In the genomic region with DNA sequence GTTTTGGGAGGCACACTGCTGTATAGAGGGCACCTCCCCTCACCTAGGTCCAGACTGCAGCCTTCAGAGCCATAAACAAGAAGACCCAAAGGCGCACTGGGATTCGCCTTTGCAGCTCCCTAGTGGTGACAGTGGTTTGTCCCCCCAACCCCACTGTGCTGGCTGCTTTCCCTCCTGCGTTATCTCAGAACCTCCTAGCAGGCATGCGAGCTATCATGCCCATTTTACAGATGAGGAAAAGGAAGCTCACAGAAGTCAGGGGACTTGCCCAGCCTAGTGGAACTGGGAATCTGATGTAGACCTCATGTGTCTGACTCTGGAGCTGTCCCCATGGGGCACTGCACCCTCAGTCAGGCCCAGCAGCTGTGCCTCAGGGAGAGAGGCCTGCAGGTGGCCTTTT, we compare ENCODE assay signal across 28 cellular contexts.
"Had no signal": no experiment of that assay in that cellular context is flagged by ENCODE, and none has a peak within 500 bp of the region (broad histone marks: within the 10 kb centered on the region; RNA-seq: fewer than 3 reads in every experiment).

No MANE protein-coding gene starts in this region.

- DNase-seq: activated CD4-positive, alpha-beta memory T cell treated with anti-CD3 and anti-CD28 coated beads, Interleukin-2, amount 10 ng/mL, durations not matched to agents 7 days and 5 days; activated CD4-positive, alpha-beta T cell treated with anti-CD3 and anti-CD28 coated beads, Interleukin-2, amount 10 ng/mL, durations not matched to agents 24 days and 14 days; activated T-cell treated with anti-CD3 and anti-CD28 coated beads, Interleukin-2, amount 50 U/mL, for 72 hours; brain microvascular endothelial cell; caudate nucleus; dermis blood vessel endothelial cell; effector CD8-positive, alpha-beta T cell; erythroblast; foreskin fibroblast; heart right ventricle; left colon; natural killer cell; psoas muscle; stimulated activated CD4-positive, alpha-beta T cell treated with anti-CD3 and anti-CD28 coated beads, Interleukin-12 subunit alpha, Interleukin-12 subunit beta, amount 100 ng/mL, for 4 hours; stimulated activated CD4-positive, alpha-beta T cell treated with anti-CD3 and anti-CD28 coated beads, Interleukin-4, amount 100 ng/mL, for 4 hours; stimulated activated naive CD8-positive, alpha-beta T cell treated with anti-CD3 and anti-CD28 coated beads, Interleukin-15, amount 100 ng/mL, for 72 hours; uterus had no signal

- H3K4me1 Mint-ChIP-seq: mesothelial cell of epicardium had no signal

- H3K4me3 Mint-ChIP-seq: activated CD4-positive, alpha-beta memory T cell treated with anti-CD3 and anti-CD28 coated beads, Interleukin-2, amount 10 ng/mL, durations not matched to agents 7 days and 5 days; activated CD4-positive, alpha-beta T cell treated with anti-CD3 and anti-CD28 coated beads, Interleukin-2, amount 10 ng/mL, durations not matched to agents 24 days and 14 days; activated T-cell treated with anti-CD3 and anti-CD28 coated beads, Interleukin-2, amount 50 U/mL, for 72 hours; mesothelial cell of epicardium; natural killer cell; stimulated activated naive CD8-positive, alpha-beta T cell treated with anti-CD3 and anti-CD28 coated beads, Interleukin-15, amount 100 ng/mL, for 72 hours; T-helper 1 cell treated with Interleukin-12 subunit alpha and Interleukin-12 subunit beta and Interleukin-4 antibody, amounts not matched to agents 30 μg/mL and 1 μg/mL, for 36 hours had no signal

- H3K27ac ChIP-seq: ascending aorta, brain microvascular endothelial cell, heart right ventricle, neutrophil, ovary, psoas muscle, right atrium auricular region, tibial nerve, uterus, VCaP had no signal

- H3K27me3 Mint-ChIP-seq: activated CD4-positive, alpha-beta memory T cell treated with anti-CD3 and anti-CD28 coated beads, Interleukin-2, amount 10 ng/mL, durations not matched to agents 7 days and 5 days; activated CD4-positive, alpha-beta T cell treated with anti-CD3 and anti-CD28 coated beads, Interleukin-2, amount 10 ng/mL, durations not matched to agents 24 days and 14 days; stimulated activated naive CD8-positive, alpha-beta T cell treated with anti-CD3 and anti-CD28 coated beads, Interleukin-15, amount 100 ng/mL, for 72 hours had no signal

- H3K4me1 ChIP-seq: psoas muscle, right atrium auricular region had no signal

- H3K36me3 ChIP-seq: ovary, uterus had no signal

- H3K9me3 Mint-ChIP-seq: activated CD4-positive, alpha-beta memory T cell treated with anti-CD3 and anti-CD28 coated beads, Interleukin-2, amount 10 ng/mL, durations not matched to agents 7 days and 5 days; activated CD4-positive, alpha-beta T cell treated with anti-CD3 and anti-CD28 coated beads, Interleukin-2, amount 10 ng/mL, durations not matched to agents 24 days and 14 days; activated naive CD4-positive, alpha-beta T cell treated with anti-CD3 and anti-CD28 coated beads, Interleukin-2, amount 50 U/mL, for 72 hours; activated T-cell treated with anti-CD3 and anti-CD28 coated beads, Interleukin-2, amount 50 U/mL, for 72 hours; mesothelial cell of epicardium; natural killer cell; stimulated activated naive CD8-positive, alpha-beta T cell treated with anti-CD3 and anti-CD28 coated beads, Interleukin-15, amount 100 ng/mL, for 72 hours; T-helper 1 cell treated with Interleukin-12 subunit alpha and Interleukin-12 subunit beta and Interleukin-4 antibody, amounts not matched to agents 30 μg/mL and 1 μg/mL, for 36 hours had no signal

- H3K27me3 ChIP-seq: ascending aorta, brain microvascular endothelial cell, heart right ventricle, neutrophil, ovary, right atrium auricular region, tibial nerve, uterus had no signal

- H3K27ac Mint-ChIP-seq: activated CD4-positive, alpha-beta memory T cell treated with anti-CD3 and anti-CD28 coated beads, Interleukin-2, amount 10 ng/mL, durations not matched to agents 7 days and 5 days; activated CD4-positive, alpha-beta T cell treated with anti-CD3 and anti-CD28 coated beads, Interleukin-2, amount 10 ng/mL, durations not matched to agents 24 days and 14 days; activated naive CD4-positive, alpha-beta T cell treated with anti-CD3 and anti-CD28 coated beads, Interleukin-2, amount 50 U/mL, for 72 hours; activated T-cell treated with anti-CD3 and anti-CD28 coated beads, Interleukin-2, amount 50 U/mL, for 72 hours; mesothelial cell of epicardium; natural killer cell; stimulated activated naive CD8-positive, alpha-beta T cell treated with anti-CD3 and anti-CD28 coated beads, Interleukin-15, amount 100 ng/mL, for 72 hours; T-helper 1 cell treated with Interleukin-12 subunit alpha and Interleukin-12 subunit beta and Interleukin-4 antibody, amounts not matched to agents 30 μg/mL and 1 μg/mL, for 36 hours had no signal

- ATAC-seq: activated CD4-positive, CD25-positive, alpha-beta regulatory T cell treated with anti-CD3 and anti-CD28 coated beads, Interleukin-2, amount 50 U/mL, for 24 hours; activated naive CD4-positive, alpha-beta T cell treated with anti-CD3 and anti-CD28 coated beads, Interleukin-2, amount 50 U/mL, for 72 hours; activated T-cell treated with anti-CD3 and anti-CD28 coated beads, Interleukin-2, amount 50 U/mL, for 72 hours; heart right ventricle; natural killer cell; psoas muscle; stimulated activated naive CD8-positive, alpha-beta T cell treated with anti-CD3 and anti-CD28 coated beads, Interleukin-15, amount 100 ng/mL, for 72 hours had no signal

- H3K9me3 ChIP-seq: ascending aorta, heart right ventricle, neutrophil, ovary, psoas muscle, right atrium auricular region, tibial nerve, uterus had no signal

- H3K4me3 ChIP-seq: ascending aorta, heart right ventricle, lung, ovary, psoas muscle, right atrium auricular region, tibial nerve, uterus had no signal
